9 cellular contexts compared by ENCODE assay signal in genomic region chr5:36090033-36090432, GRCh38. TPM values are rescaled to one million over a fixed set of nuclear protein-coding genes. Genes with fewer than 3 reads are reported as not detected.
DNase-seq lines count a peak whose midpoint lies in the region; ATAC-seq lines count a peak whose summit lies in the region.
"Had no signal": no experiment of that assay in that cellular context is flagged by ENCODE, and none has a peak within 500 bp of the region (broad histone marks: within the 10 kb centered on the region; RNA-seq: fewer than 3 reads in every experiment).

No MANE protein-coding gene starts in this region.

- H3K4me1 ChIP-seq in SJCRH30 = peaks cover 10% of the 10 kb centered on the region
- H3K4me1 ChIP-seq: parathyroid adenoma had no signal

- H3K27ac Mint-ChIP-seq in activated T-helper 1 cell treated with anti-CD3 and anti-CD28 coated beads, Interleukin-12 subunit alpha, Interleukin-12 subunit beta, Interleukin-2, Interleukin-4 antibody, amounts not matched to agents 30 ng/mL and 10 ng/mL and 1 ng/mL, durations not matched to agents 14 hours and 24 hours and 36 hours = no peak overlapping the region

- H3K9me3 Mint-ChIP-seq in activated T-helper 1 cell treated with anti-CD3 and anti-CD28 coated beads, Interleukin-12 subunit alpha, Interleukin-12 subunit beta, Interleukin-2, Interleukin-4 antibody, amounts not matched to agents 30 ng/mL and 10 ng/mL and 1 ng/mL, durations not matched to agents 14 hours and 24 hours and 36 hours = peaks cover 6% of the 10 kb centered on the region

- no peaks in the 10 kb centered on the region for H3K36me3 Mint-ChIP-seq in activated T-helper 1 cell treated with anti-CD3 and anti-CD28 coated beads, Interleukin-12 subunit alpha, Interleukin-12 subunit beta, Interleukin-2, Interleukin-4 antibody, amounts not matched to agents 30 ng/mL and 10 ng/mL and 1 ng/mL, durations not matched to agents 14 hours and 24 hours and 36 hours (ENCODE audit: low read depth)

- no peaks in the 10 kb centered on the region for H3K4me1 Mint-ChIP-seq in activated T-helper 1 cell treated with anti-CD3 and anti-CD28 coated beads, Interleukin-12 subunit alpha, Interleukin-12 subunit beta, Interleukin-2, Interleukin-4 antibody, amounts not matched to agents 30 ng/mL and 10 ng/mL and 1 ng/mL, durations not matched to agents 14 hours and 24 hours and 36 hours (ENCODE audit: low read depth)

- peaks cover 7% of the 10 kb centered on the region for H3K27me3 Mint-ChIP-seq in activated T-helper 1 cell treated with anti-CD3 and anti-CD28 coated beads, Interleukin-12 subunit alpha, Interleukin-12 subunit beta, Interleukin-2, Interleukin-4 antibody, amounts not matched to agents 30 ng/mL and 10 ng/mL and 1 ng/mL, durations not matched to agents 14 hours and 24 hours and 36 hours (ENCODE audit: insufficient read depth)

- no peaks in the 10 kb centered on the region for H3K27me3 ChIP-seq in SJCRH30

- intact Hi-C loops in activated T-helper 1 cell treated with anti-CD3 and anti-CD28 coated beads, Interleukin-12 subunit alpha, Interleukin-12 subunit beta, Interleukin-2, Interleukin-4 antibody, amounts not matched to agents 30 ng/mL and 10 ng/mL and 1 ng/mL, durations not matched to agents 14 hours and 24 hours and 36 hours (cut with micrococcal nuclease) = no loop called here
- intact Hi-C loops in Right ventricle myocardium inferior (cut with DNase I) = no loop called here

- no peak overlapping the region for H3K27ac ChIP-seq in SJCRH30
- H3K27ac ChIP-seq: parathyroid adenoma had no signal

- H3K36me3 ChIP-seq in SJCRH30 = no peaks in the 10 kb centered on the region

- DNase-seq in DMS 273 (lab: John Stamatoyannopoulos, UW; ENCODE audit: unreplicated experiment) (peak; percentile 84), SJCRH30 (peak; percentile 64 to 75), iPS-NIHi7 (ENCODE audit: extremely low spot score) (peak; percentile 51), Right ventricle myocardium inferior (ENCODE audit: missing footprints) (no peak), DMS114 treated with DMSO at 0.1 percent for 48 hours (lab: John Stamatoyannopoulos, UW; ENCODE audit: unreplicated experiment) (no peak)
- DNase-seq in activated T-helper 1 cell treated with anti-CD3 and anti-CD28 coated beads, Interleukin-12 subunit alpha, Interleukin-12 subunit beta, Interleukin-2, Interleukin-4 antibody, amounts not matched to agents 30 ng/mL and 10 ng/mL and 1 ng/mL, durations not matched to agents 14 hours and 24 hours and 36 hours (ENCODE audit: low spot score) = no peak

- ATAC-seq in GM19035 (IDR thresholded peaks at IDR 0.05; ENCODE audit: unreplicated experiment) (peak; percentile 89), HG03457 (IDR thresholded peaks at IDR 0.05; ENCODE audit: unreplicated experiment) (peak; percentile 74), Right ventricle myocardium inferior (no peak)

- H3K4me3 Mint-ChIP-seq in activated T-helper 1 cell treated with anti-CD3 and anti-CD28 coated beads, Interleukin-12 subunit alpha, Interleukin-12 subunit beta, Interleukin-2, Interleukin-4 antibody, amounts not matched to agents 30 ng/mL and 10 ng/mL and 1 ng/mL, durations not matched to agents 14 hours and 24 hours and 36 hours = no peak overlapping the region

- no peak overlapping the region for H3K4me3 ChIP-seq in SJCRH30

- H3K9me3 ChIP-seq in SJCRH30 (replicated peaks) = peaks cover 6% of the 10 kb centered on the region; the same call in 1 of the 2 replicates

RNA-seq across cellular contexts. Expression of gene UGT3A2, which starts 23.4 kb away (rescaled TPM):
- total RNA-seq in SJCRH30 (2014; rRNA removed; shearing (Covaris generic)) = not detected in 2 replicates
- not detected in 2 replicates for total RNA-seq in activated T-helper 1 cell treated with anti-CD3 and anti-CD28 coated beads, Interleukin-12 subunit alpha, Interleukin-12 subunit beta, Interleukin-2, Interleukin-4 antibody, amounts not matched to agents 30 ng/mL and 10 ng/mL and 1 ng/mL, durations not matched to agents 14 hours and 24 hours and 36 hours
- not detected for total RNA-seq in Right ventricle myocardium inferior

Comparison
In these comparisons a context has a peak if more than half of its experiments do, and no peak if none do; other contexts are left out.
1. DNase-seq: peak in DMS 273 (single experiment), SJCRH30 (2 of 2) and iPS-NIHi7 (single experiment); none in activated T-helper 1 cell treated with anti-CD3 and anti-CD28 coated beads, Interleukin-12 subunit alpha, Interleukin-12 subunit beta, Interleukin-2, Interleukin-4 antibody, amounts not matched to agents 30 ng/mL and 10 ng/mL and 1 ng/mL, durations not matched to agents 14 hours and 24 hours and 36 hours (single experiment), Right ventricle myocardium inferior (single experiment) and DMS114 treated with DMSO at 0.1 percent for 48 hours (single experiment).